In the genomic region with DNA sequence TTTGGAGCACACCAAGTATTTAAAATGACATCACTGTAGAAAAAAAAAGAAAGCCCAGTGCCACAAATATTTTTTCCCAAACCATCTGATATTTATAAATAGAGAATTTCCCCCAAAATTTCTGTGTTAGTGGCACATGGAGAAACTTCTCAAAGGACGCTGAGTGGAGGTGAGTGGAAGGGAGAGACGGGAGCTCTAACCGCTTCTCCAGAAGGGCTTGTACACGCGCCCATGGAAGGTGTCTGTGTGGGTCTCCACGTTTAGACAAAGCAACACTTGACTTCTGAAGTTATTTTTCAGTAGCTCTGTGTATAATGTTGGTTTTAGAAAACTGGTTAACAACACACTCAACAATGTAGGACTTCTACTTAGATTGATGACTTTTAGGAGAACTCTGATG, we compare ENCODE assay signal across 19 cellular contexts. TPM values are rescaled to one million over a fixed set of nuclear protein-coding genes. Genes with fewer than 3 reads are reported as not detected.
DNase-seq lines count a peak whose midpoint lies in the region; ATAC-seq and TF ChIP-seq lines count a peak whose summit lies in the region.
"Had no signal": no experiment of that assay in that cellular context is flagged by ENCODE, and none has a peak within 500 bp of the region (broad histone marks: within the 10 kb centered on the region; RNA-seq: fewer than 3 reads in every experiment).

No MANE protein-coding gene starts in this region.

- H3K4me1 ChIP-seq in gastroesophageal sphincter: peaks cover 0 to 49% (median 1%) of the 10 kb centered on the region in 3 donors
- no peaks in the 10 kb centered on the region for H3K4me1 ChIP-seq in urinary bladder (ENCODE audit: insufficient read depth)

- peak overlapping the region; percentile 78 for H3K27ac Mint-ChIP-seq in osteocyte (ENCODE audit: unreplicated experiment)
- H3K27ac Mint-ChIP-seq: activated CD4-positive, alpha-beta T cell treated with anti-CD3 and anti-CD28 coated beads, Interleukin-2, amount 10 ng/mL, durations not matched to agents 24 days and 14 days had no signal

- TF ChIP-seq CTCF in gastroesophageal sphincter (IDR thresholded peaks at IDR 0.05) (no peak), osteocyte (IDR thresholded peaks at IDR 0.05) (no peak)

- H3K36me3 Mint-ChIP-seq in osteocyte (ENCODE audit: unreplicated experiment): no peaks in the 10 kb centered on the region

- TF ChIP-seq POLR2A in gastroesophageal sphincter (IDR thresholded peaks at IDR 0.05): no peak

- H3K4me3 Mint-ChIP-seq in osteocyte (ENCODE audit: unreplicated experiment): peak overlapping the region; percentile 88
- H3K4me3 Mint-ChIP-seq: activated CD4-positive, alpha-beta T cell treated with anti-CD3 and anti-CD28 coated beads, Interleukin-2, amount 10 ng/mL, durations not matched to agents 24 days and 14 days had no signal

- peak; percentile 20 for DNase-seq in DMS 273 (lab: John Stamatoyannopoulos, UW; ENCODE audit: unreplicated experiment)
- DNase-seq in DMS 273 treated with DMSO at 0.1 percent for 48 hours (lab: John Stamatoyannopoulos, UW): no peak
- DNase-seq in osteocyte (ENCODE audit: extremely low spot score, unreplicated experiment): no peak
- DNase-seq in activated CD8-positive, alpha-beta memory T cell treated with anti-CD3 and anti-CD28 coated beads, Interleukin-2, amount 50 U/mL, for 4 hours: no peak
- DNase-seq in NCI-H526 (lab: John Stamatoyannopoulos, UW): no peak
- DNase-seq: activated CD4-positive, alpha-beta T cell treated with anti-CD3 and anti-CD28 coated beads, Interleukin-2, amount 10 ng/mL, durations not matched to agents 24 days and 14 days; cortex of kidney; left colon; pancreas; spleen; stimulated activated CD8-positive, alpha-beta memory T cell treated with anti-CD3 and anti-CD28 coated beads, Interleukin-4, amount 100 ng/mL, for 48 hours had no signal

- H3K27me3 Mint-ChIP-seq in osteocyte (ENCODE audit: unreplicated experiment): no peaks in the 10 kb centered on the region

- WGBS in gastroesophageal sphincter (ENCODE audit: low coverage in 1 of 2), 2 donors: 16 to 40% methylated on average over 2 to 6 of the region's 6 CpGs
- 36% methylated on average over 6 of the region's 6 CpGs for WGBS in urinary bladder

- H3K9me3 ChIP-seq in gastroesophageal sphincter: no peaks in the 10 kb centered on the region
- H3K9me3 ChIP-seq: mucosa of descending colon, pancreas, spleen, suprapubic skin had no signal

- H3K27ac ChIP-seq in gastroesophageal sphincter: peak overlapping the region; percentile 64 to 95 (median 92)
- no peak overlapping the region for H3K27ac ChIP-seq in urinary bladder (ENCODE audit: low read depth)
- H3K27ac ChIP-seq: 22Rv1, GM23248, pancreas, spleen, suprapubic skin had no signal

- peak overlapping the region; percentile 51 to 80 for H3K4me3 ChIP-seq in gastroesophageal sphincter
- H3K4me3 ChIP-seq in urinary bladder (ENCODE audit: low read depth, low read length): peak overlapping the region; percentile 54
- H3K4me3 ChIP-seq: GM23248, mucosa of descending colon had no signal

- H3K36me3 ChIP-seq in gastroesophageal sphincter (no peaks in the 10 kb centered on the region), urinary bladder (ENCODE audit: insufficient read depth) (no peaks in the 10 kb centered on the region)
- H3K36me3 ChIP-seq: pancreas, spleen, suprapubic skin had no signal

- H3K4me1 Mint-ChIP-seq in osteocyte (ENCODE audit: unreplicated experiment): peaks cover 62% of the 10 kb centered on the region
- H3K4me1 Mint-ChIP-seq: activated CD4-positive, alpha-beta T cell treated with anti-CD3 and anti-CD28 coated beads, Interleukin-2, amount 10 ng/mL, durations not matched to agents 24 days and 14 days had no signal

- no peak for ATAC-seq in gastroesophageal sphincter
- ATAC-seq in GM18520 (IDR thresholded peaks at IDR 0.05; ENCODE audit: unreplicated experiment): no peak

- H3K27me3 ChIP-seq in gastroesophageal sphincter: peaks cover 5% of the 10 kb centered on the region

- no peaks in the 10 kb centered on the region for H3K9me3 Mint-ChIP-seq in osteocyte (ENCODE audit: unreplicated experiment)
- H3K9me3 Mint-ChIP-seq: activated CD4-positive, alpha-beta T cell treated with anti-CD3 and anti-CD28 coated beads, Interleukin-2, amount 10 ng/mL, durations not matched to agents 24 days and 14 days had no signal

- TF ChIP-seq EP300 in gastroesophageal sphincter (IDR thresholded peaks at IDR 0.05): no peak

RNA-seq across cellular contexts. Expression of a gene that starts 1.0 kb away (rescaled TPM):
- total RNA-seq in gastroesophageal sphincter (100 to 1,000 TPM in 3 of 4 donors, 10 to 100 TPM in 1; 93.0 to 219 (median 120) TPM), osteocyte (13.7 and 17.0 TPM in 2 replicates), urinary bladder (59.5 TPM)
- 59.4 TPM for polyA plus RNA-seq in urinary bladder
- total RNA-seq: activated CD4-positive, alpha-beta T cell treated with anti-CD3 and anti-CD28 coated beads, Interleukin-2, amount 10 ng/mL, durations not matched to agents 24 days and 14 days; HepG2 had no signal
- polyA plus RNA-seq: HepG2 had no signal
